In the genomic region with DNA sequence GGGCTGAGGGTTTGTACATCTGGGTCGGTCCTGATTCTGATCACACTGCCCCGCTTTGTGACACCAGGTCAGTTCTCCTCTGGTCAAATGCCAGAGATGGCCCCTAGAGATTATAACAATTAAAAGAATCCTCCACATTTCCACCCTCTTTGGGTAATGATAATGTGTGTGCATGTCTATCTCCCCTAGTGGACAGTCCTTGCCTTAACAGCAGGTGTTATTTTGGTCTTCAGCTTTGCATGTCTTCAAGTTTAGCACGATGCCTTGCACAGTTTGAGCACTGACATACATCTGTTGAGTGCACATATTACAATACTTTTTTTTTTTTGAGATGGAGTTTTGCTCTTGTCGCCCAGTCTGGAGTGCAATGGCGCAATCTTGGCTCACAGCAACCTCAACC, we compare ENCODE assay signal across 10 cellular contexts. TPM values are rescaled to one million over a fixed set of nuclear protein-coding genes. Genes with fewer than 3 reads are reported as not detected.
DNase-seq lines count a peak whose midpoint lies in the region; ATAC-seq, FAIRE-seq and TF ChIP-seq lines count a peak whose summit lies in the region.
"Had no signal": no experiment of that assay in that cellular context is flagged by ENCODE, and none has a peak within 500 bp of the region (broad histone marks: within the 10 kb centered on the region; RNA-seq: fewer than 3 reads in every experiment).

No MANE protein-coding gene starts in this region.

- 90 to 95% methylated on average over 5 of the region's 5 CpGs for WGBS in body of pancreas, 2 donors

- no peak for TF ChIP-seq POLR2A in body of pancreas (IDR thresholded peaks at IDR 0.05)

- H3K27ac ChIP-seq in body of pancreas: no peak overlapping the region

- no peak for FAIRE-seq in D721Med (lab: Jason Lieb, UNC)

- no peak overlapping the region for H3K4me3 ChIP-seq in body of pancreas
- no peak overlapping the region for H3K4me3 ChIP-seq in retinal pigment epithelial cell (ENCODE audit: low read length)

- no peaks in the 10 kb centered on the region for H3K27me3 ChIP-seq in body of pancreas

- TF ChIP-seq CTCF in body of pancreas (IDR thresholded peaks at IDR 0.05) (peak in 4 of 7 experiments; percentile 12 to 29 (median 17)), retinal pigment epithelial cell (conservative IDR thresholded peaks at IDR 0.05; ENCODE audit: low read depth, low read length) (peak; percentile 47), D721Med (IDR thresholded peaks at IDR 0.05; ENCODE audit: insufficient read depth, missing control alignments) (no peak)

- peaks cover 6% of the 10 kb centered on the region for H3K4me1 ChIP-seq in body of pancreas

- intact Hi-C loops in body of pancreas (cut with DNase I): no loop called here

- H3K36me3 ChIP-seq in body of pancreas (replicated peaks in 1 of 2; ENCODE audit: insufficient read depth in 1 of 2, low read depth in 2 of 2): no peaks in the 10 kb centered on the region

- peak; percentile 63 for ATAC-seq in HG03342 (IDR thresholded peaks at IDR 0.05; ENCODE audit: unreplicated experiment)
- no peak for ATAC-seq in body of pancreas
- ATAC-seq: activated CD4-positive, CD25-positive, alpha-beta regulatory T cell treated with anti-CD3 and anti-CD28 coated beads, Interleukin-2, amount 50 U/mL, for 24 hours had no signal

- DNase-seq in NCI-H82 (lab: John Stamatoyannopoulos, UW): peak; percentile 40
- DNase-seq in NCI-H82 treated with DMSO at 0.1 percent for 48 hours (lab: John Stamatoyannopoulos, UW; ENCODE audit: unreplicated experiment): no peak
- DNase-seq in body of pancreas: no peak
- no peak for DNase-seq in retinal pigment epithelial cell (ENCODE audit: low read depth)
- no peak for DNase-seq in D721Med (ENCODE audit: insufficient read length, low spot score)
- no peak for DNase-seq in NK-92 (lab: John Stamatoyannopoulos, UW; ENCODE audit: unreplicated experiment)
- DNase-seq in NCI-H2227 (lab: John Stamatoyannopoulos, UW; ENCODE audit: unreplicated experiment): no peak
- DNase-seq: central memory CD4-positive, alpha-beta T cell had no signal

- H3K9me3 ChIP-seq in body of pancreas: no peaks in the 10 kb centered on the region

RNA-seq across cellular contexts. Expression of gene COX7A2L, which starts 25.7 kb away (rescaled TPM):
- 10 to 100 TPM; 41.9 to 58.1 TPM for total RNA-seq in body of pancreas
